Comparison of ENCODE assay signal across 9 cellular contexts in genomic region chr7:74612015-74612829, GRCh38. TPM values are rescaled to one million over a fixed set of nuclear protein-coding genes. Genes with fewer than 3 reads are reported as not detected.
A peak's percentile ranks its signal among the peaks of the same experiment; 100 is the strongest.
DNase-seq lines count a peak whose midpoint lies in the region; ATAC-seq and TF ChIP-seq lines count a peak whose summit lies in the region.
"Had no signal": no experiment of that assay in that cellular context is flagged by ENCODE, and none has a peak within 500 bp of the region (broad histone marks: within the 10 kb centered on the region; RNA-seq: fewer than 3 reads in every experiment).

No MANE protein-coding gene starts in this region.

- H3K9ac ChIP-seq in skeletal muscle tissue (ENCODE audit: low read depth in 1 of 3, low read length in 3 of 3) = peak overlapping the region in 1 of 3 donors; percentile 40

- H3K27me3 ChIP-seq in heart left ventricle = no peaks in the 10 kb centered on the region
- no peaks in the 10 kb centered on the region for H3K27me3 ChIP-seq in skeletal muscle tissue (ENCODE audit: control insufficient read depth in 3 of 3, insufficient read depth in 3 of 3, low read length in 3 of 3)

- H3K27ac ChIP-seq in heart left ventricle = peak overlapping the region in 3 of 12 donors; percentile 33 to 54 (median 49)
- H3K27ac ChIP-seq in skeletal muscle tissue (ENCODE audit: low read depth, low read length) = peak overlapping the region; percentile 25

- TF ChIP-seq EP300 in Ishikawa (IDR thresholded peaks at IDR 0.05; ENCODE audit: borderline replicate concordance) = peak; percentile 90

- H3K4me1 ChIP-seq in heart left ventricle (peaks cover 0 to 9% (median 0%) of the 10 kb centered on the region in 12 donors), skeletal muscle tissue (ENCODE audit: control insufficient read depth in 3 of 3, insufficient read depth in 3 of 3, low read length in 3 of 3) (peaks cover 6 to 20% (median 9%) of the 10 kb centered on the region in 3 donors)

- TF ChIP-seq POLR2A in heart left ventricle (IDR thresholded peaks at IDR 0.05) = no peak

- 50 to 56% (median 52%) methylated on average over 11 of the region's 11 CpGs for WGBS in heart left ventricle, 4 donors

- H3K4me3 ChIP-seq in heart left ventricle = no peak overlapping the region
- no peak overlapping the region for H3K4me3 ChIP-seq in skeletal muscle tissue (ENCODE audit: low read length in 3 of 3)

- ATAC-seq in SK-N-SH treated with all-trans-retinoic acid at 6 μM for 48 hours (peak; percentile 37), heart left ventricle (peak; percentile 28 to 71 (median 48)), HG03045 (IDR thresholded peaks at IDR 0.05; ENCODE audit: unreplicated experiment) (no peak)
- ATAC-seq: stimulated activated memory B cell treated with anti-CD40 and anti-IgM and Interleukin-4, amounts not matched to agents 10 μg/mL and 1 μg/mL and 100 μg/mL, for 72 hours had no signal

- no peaks in the 10 kb centered on the region for H3K9me3 ChIP-seq in heart left ventricle
- no peaks in the 10 kb centered on the region for H3K9me3 ChIP-seq in skeletal muscle tissue (ENCODE audit: control insufficient read depth in 3 of 3, low read length in 3 of 3)

- peak in 2 of 5 donors; percentile 34 to 36 for DNase-seq in heart left ventricle
- DNase-seq in NK-92 (lab: John Stamatoyannopoulos, UW; ENCODE audit: unreplicated experiment) = no peak
- DNase-seq in NCI-H526 treated with DMSO at 0.1 percent for 48 hours (lab: John Stamatoyannopoulos, UW) = no peak
- no peak for DNase-seq in stimulated activated CD8-positive, alpha-beta memory T cell treated with anti-CD3 and anti-CD28 coated beads, Interleukin-4, amount 100 ng/mL, for 48 hours

- no peak; the same call in 1 of the 2 replicates for TF ChIP-seq RAD21 in Ishikawa (IDR thresholded peaks at IDR 0.05; ENCODE audit: low read depth)

- TF ChIP-seq CTCF in heart left ventricle (IDR thresholded peaks at IDR 0.05) = no peak

- intact Hi-C loops in heart left ventricle (cut with DNase I) = no loop called here

- H3K36me3 ChIP-seq in heart left ventricle (no peaks in the 10 kb centered on the region), skeletal muscle tissue (ENCODE audit: control insufficient read depth in 3 of 3, insufficient read depth in 3 of 3, low read length in 3 of 3) (no peaks in the 10 kb centered on the region)

TF ChIP-seq in Ishikawa, 13 proteins besides CTCF, POLR2A, EP300 and RAD21 (continues in another document):
- TF ChIP-seq EGR1 (IDR thresholded peaks at IDR 0.05) (no peak), ZBTB7A (IDR thresholded peaks at IDR 0.05; ENCODE audit: low read depth) (no peak), USF1 (IDR thresholded peaks at IDR 0.05) (peak; percentile 44; the same call in 1 of the 2 replicates), REST (IDR thresholded peaks at IDR 0.05; ENCODE audit: low read depth) (no peak), FOXM1 (IDR thresholded peaks at IDR 0.05; ENCODE audit: borderline replicate concordance, low read depth) (peak; percentile 53; the same call in 1 of the 2 replicates), YY1 (IDR thresholded peaks at IDR 0.05; ENCODE audit: low read depth) (no peak; the same call in 1 of the 2 replicates), MAX (IDR thresholded peaks at IDR 0.05) (peak; percentile 82), TEAD4 (IDR thresholded peaks at IDR 0.05) (peak; percentile 77), CEBPB (IDR thresholded peaks at IDR 0.05) (no peak; the same call in 1 of the 2 replicates), NFIC (IDR thresholded peaks at IDR 0.05) (peak; percentile 99), CREB1 (IDR thresholded peaks at IDR 0.05; ENCODE audit: low read depth) (no peak), TCF12 (IDR thresholded peaks at IDR 0.05; ENCODE audit: low read depth) (peak; percentile 88)

TF ChIP-seq in SK-N-SH treated with all-trans-retinoic acid at 6 μM for 48 hours, 23 proteins besides CTCF, POLR2A, EP300 and RAD21:
- TF ChIP-seq ESRRG (CRISPR knock-in tag; IDR thresholded peaks at IDR 0.05) = no peak
- no peak for TF ChIP-seq SNAI2 (CRISPR knock-in tag; IDR thresholded peaks at IDR 0.05)
- TF ChIP-seq ZFP30 (CRISPR knock-in tag; IDR thresholded peaks at IDR 0.05) = no peak
- no peak for TF ChIP-seq RARB (CRISPR knock-in tag; IDR thresholded peaks at IDR 0.05)
- TF ChIP-seq CSRNP3 (CRISPR knock-in tag; IDR thresholded peaks at IDR 0.05) = no peak
- TF ChIP-seq TSHZ2 (CRISPR knock-in tag; IDR thresholded peaks at IDR 0.05) = 0 out of 2 replicates have a peak, but pooled peaks have one; percentile 28

RNA-seq across cellular contexts. Expression of gene GTF2I, which starts 45.3 kb away (rescaled TPM):
- total RNA-seq in heart left ventricle (100 to 1,000 TPM in 7 of 9 donors, 10 to 100 TPM in 2; 76.7 to 135 (median 118) TPM), skeletal muscle tissue (122 TPM)
- polyA plus RNA-seq in heart left ventricle = 10 to 100 TPM; 28.8 to 38.7 TPM
